Comparison of ENCODE assay signal across 17 cellular contexts in the genomic region with DNA sequence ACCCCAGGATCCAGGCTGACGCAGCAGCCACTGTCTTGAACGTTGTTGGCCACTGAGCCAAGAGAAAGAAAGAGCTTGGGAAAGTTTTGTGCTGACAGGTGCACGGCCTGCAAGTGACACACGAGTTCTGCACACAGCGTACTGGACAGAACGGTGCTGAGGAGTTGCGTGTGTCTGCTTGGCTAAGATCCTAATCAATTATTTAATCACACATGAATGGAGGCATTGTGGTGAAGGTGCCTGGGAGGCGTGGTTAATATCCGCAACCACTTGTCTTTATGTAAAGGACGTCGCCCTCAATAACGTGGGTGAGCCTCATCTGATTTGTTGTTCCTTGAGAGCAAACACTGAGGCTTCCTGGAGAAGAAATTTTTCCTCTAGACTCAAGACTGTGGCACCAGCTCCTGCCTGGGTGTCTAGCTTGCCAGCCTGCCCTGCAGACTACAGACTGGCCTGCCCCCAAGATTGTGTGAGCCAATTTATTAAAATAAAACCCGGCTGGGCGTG. TPM values are rescaled to one million over a fixed set of nuclear protein-coding genes. Genes with fewer than 3 reads are reported as not detected.
DNase-seq lines count a peak whose midpoint lies in the region; ATAC-seq and TF ChIP-seq lines count a peak whose summit lies in the region.
"Had no signal": no experiment of that assay in that cellular context is flagged by ENCODE, and none has a peak within 500 bp of the region (broad histone marks: within the 10 kb centered on the region; RNA-seq: fewer than 3 reads in every experiment).

No MANE protein-coding gene starts in this region.

- no peak overlapping the region for H3K56ac ChIP-seq in IMR-90 (ENCODE audit: extremely low read depth, insufficient read depth, low read length)

- H3K14ac ChIP-seq in IMR-90 (replicated peaks; ENCODE audit: low read depth, low read length) = no peak overlapping the region

- H3K4me2 ChIP-seq in IMR-90 (ENCODE audit: low read depth, low read length) = no peak overlapping the region
- H3K4me2 ChIP-seq: BLaER1 had no signal

- 80% methylated on average over 2 of the region's 14 CpGs; no CpG with 5 or more reads in 1 of the 2 experiments for WGBS in IMR-90 (ENCODE audit: extremely low coverage in 2 of 2, insufficient read length in 1 of 2), 2 experiments
- 46% methylated on average over 14 of the region's 14 CpGs for WGBS in prostate gland

- no peaks in the 10 kb centered on the region for H3K27me3 ChIP-seq in IMR-90 (ENCODE audit: control insufficient read depth, insufficient read depth, low read length)
- H3K27me3 ChIP-seq in prostate gland (replicated peaks; ENCODE audit: insufficient read depth) = no peaks in the 10 kb centered on the region
- H3K27me3 ChIP-seq: BLaER1, MG63 had no signal

- BruUV-seq in IMR-90 (replicated peaks; lab: Mats Ljungman, UMichigan) = no TSS peak

- H3K27me3 Mint-ChIP-seq in naive thymus-derived CD8-positive, alpha-beta T cell = no peaks in the 10 kb centered on the region
- H3K27me3 Mint-ChIP-seq: activated T-helper 17 cell treated with anti-CD3 and anti-CD28 coated beads, Interleukin-2, amount 50 U/mL, for 72 hours had no signal

- no peaks in the 10 kb centered on the region for H4K20me1 ChIP-seq in IMR-90 (ENCODE audit: insufficient read depth, low read length)
- H4K20me1 ChIP-seq: BLaER1 had no signal

- no peaks in the 10 kb centered on the region for H3K36me3 Mint-ChIP-seq in naive thymus-derived CD8-positive, alpha-beta T cell
- H3K36me3 Mint-ChIP-seq: natural killer cell had no signal

- TF ChIP-seq CTCF in IMR-90 (conservative IDR thresholded peaks at IDR 0.05; ENCODE audit: low read depth, low read length) = no peak
- TF ChIP-seq CTCF in prostate gland (IDR thresholded peaks at IDR 0.05) = no peak

- H3K4me1 Mint-ChIP-seq in naive thymus-derived CD8-positive, alpha-beta T cell = peaks cover 12 to 31% (median 27%) of the 10 kb centered on the region in 4 donors

- H3K4me3 ChIP-seq in IMR-90 (ENCODE audit: insufficient read depth, low read depth, low read length) = no peak overlapping the region
- H3K4me3 ChIP-seq in prostate gland = no peak overlapping the region
- H3K4me3 ChIP-seq: BLaER1, MG63 had no signal

- no peak overlapping the region for H3K9ac ChIP-seq in IMR-90 (ENCODE audit: low read depth, low read length)
- H3K9ac ChIP-seq: BLaER1 had no signal

- H3K18ac ChIP-seq in IMR-90 (ENCODE audit: low read depth, low read length) = no peak overlapping the region

- no peaks in the 10 kb centered on the region for H3K9me3 Mint-ChIP-seq in naive thymus-derived CD8-positive, alpha-beta T cell
- H3K9me3 Mint-ChIP-seq: activated T-helper 17 cell treated with anti-CD3 and anti-CD28 coated beads, Interleukin-2, amount 50 U/mL, for 72 hours; natural killer cell had no signal

- no peak overlapping the region for H2BK15ac ChIP-seq in IMR-90 (ENCODE audit: low read depth, low read length)

- no peak overlapping the region for H3K4me3 Mint-ChIP-seq in naive thymus-derived CD8-positive, alpha-beta T cell
- H3K4me3 Mint-ChIP-seq: activated T-helper 17 cell treated with anti-CD3 and anti-CD28 coated beads, Interleukin-2, amount 50 U/mL, for 72 hours; natural killer cell had no signal

- H2BK120ac ChIP-seq in IMR-90 (ENCODE audit: low read depth, low read length) = no peak overlapping the region

- dilution Hi-C loops in IMR-90 (cut with HindIII; ENCODE audit: low sequenced_read_pairs, unreplicated experiment) = no loop called here

- no peak overlapping the region for H2AK9ac ChIP-seq in IMR-90 (replicated peaks; ENCODE audit: low read depth, low read length, poor library complexity)

- no peak overlapping the region for H2BK5ac ChIP-seq in IMR-90 (ENCODE audit: low read depth, low read length, poor library complexity, severe bottlenecking)

- intact Hi-C loops in IMR-90 (cut with micrococcal nuclease) (loop anchor here (5.0 to 10.0 kb wide), 2 partner anchors 188 to 574 kb away; no protein-coding TSS in a partner anchor), prostate gland (cut with DNase I) (loop anchor here (10.0 kb wide), 1 partner anchor 294 kb away; no protein-coding TSS in a partner anchor)

- no peak overlapping the region for H2BK20ac ChIP-seq in IMR-90 (ENCODE audit: low read depth, low read length)

- DNase-seq in IMR-90 (no peak), NCI-H2196 treated with DMSO at 0.1 percent for 48 hours (lab: John Stamatoyannopoulos, UW; ENCODE audit: unreplicated experiment) (peak; percentile 84), epithelial cell of prostate (ENCODE audit: low read depth, low spot score) (peak; percentile 75), prostate gland (ENCODE audit: low spot score) (peak; percentile 89), middle frontal gyrus (ENCODE audit: extremely low spot score, low spot score) (no peak)
- no peak for DNase-seq in naive thymus-derived CD8-positive, alpha-beta T cell
- no peak for DNase-seq in activated effector memory CD4-positive, alpha-beta T cell treated with anti-CD3 and anti-CD28 coated beads, Interleukin-2, amount 50 U/mL, for 16 hours
- no peak for DNase-seq in stimulated activated CD4-positive, alpha-beta T cell treated with anti-CD3 and anti-CD28 coated beads, Interleukin-2, amount 100 ng/mL, for 24 hours
- DNase-seq: activated CD4-positive, alpha-beta T cell treated with anti-CD3 and anti-CD28 coated beads, Interleukin-2, amount 50 U/mL, for 4 hours; GF-D8; MG63; natural killer cell; NCI-H510A treated with DMSO at 0.1 percent for 48 hours; T-helper 9 cell had no signal

- in situ Hi-C loops in IMR-90 (cut with MboI; ENCODE audit: low sequenced_read_pairs) = loop anchor here (25.0 kb wide), 2 partner anchors 1777 to 1902 kb away; no protein-coding TSS in a partner anchor

- H2AFZ ChIP-seq in IMR-90 (replicated peaks; ENCODE audit: low read length, poor library complexity) = no peak overlapping the region

- POLR2A ChIA-PET in IMR-90 (lab: Charles Lee; ENCODE audit: unreplicated experiment) = no interaction called here
- POLR2A ChIA-PET in naive thymus-derived CD8-positive, alpha-beta T cell (lab: Charles Lee) = no interaction called here

- H3K27ac ChIP-seq in IMR-90 (ENCODE audit: insufficient read depth, low read length) (no peak overlapping the region), epithelial cell of prostate (peak overlapping the region; percentile 49), prostate gland (peak overlapping the region; percentile 23 to 29)
- H3K27ac ChIP-seq: BLaER1 had no signal

- no peak for ATAC-seq in IMR-90 (ENCODE audit: low read depth)
- ATAC-seq in naive thymus-derived CD8-positive, alpha-beta T cell = no peak
- ATAC-seq: activated T-helper 17 cell treated with anti-CD3 and anti-CD28 coated beads, Interleukin-2, amount 50 U/mL, for 72 hours; natural killer cell; sciatic nerve had no signal

- no peak overlapping the region for H3K4ac ChIP-seq in IMR-90 (ENCODE audit: low read depth, low read length)

- no peak for TF ChIP-seq RAD21 in IMR-90 (IDR thresholded peaks at IDR 0.05; ENCODE audit: low read length)

- H3K36me3 ChIP-seq in IMR-90 (ENCODE audit: control insufficient read depth, insufficient read depth, low read length) = no peaks in the 10 kb centered on the region
- H3K36me3 ChIP-seq in prostate gland = no peaks in the 10 kb centered on the region
- H3K36me3 ChIP-seq: MG63 had no signal

- H4K5ac ChIP-seq in IMR-90 (ENCODE audit: low read depth, low read length) = no peak overlapping the region

- H3K9me3 ChIP-seq in IMR-90 (ENCODE audit: control insufficient read depth, insufficient read depth, low read length) = no peaks in the 10 kb centered on the region
- H3K9me3 ChIP-seq in prostate gland = no peaks in the 10 kb centered on the region
- H3K9me3 ChIP-seq: BLaER1, MG63 had no signal

- CTCF ChIA-PET in IMR-90 (lab: Yijun Ruan, JAX) = no interaction called here

- peaks cover 0 to 5% of the 10 kb centered on the region in 2 experiments; a peak in 1 of 4 replicates for H3K79me1 ChIP-seq in IMR-90 (ENCODE audit: low read depth in 1 of 2, low read length in 2 of 2)

- H2AK5ac ChIP-seq in IMR-90 (ENCODE audit: low read depth, low read length) = peak overlapping the region; percentile 43; the same call in 1 of the 2 replicates

- no peak for TF ChIP-seq POLR2A in IMR-90 (IDR thresholded peaks at IDR 0.05; ENCODE audit: low read depth, low read length)
- no peak for TF ChIP-seq POLR2A in prostate gland (IDR thresholded peaks at IDR 0.05)

- H3K27ac Mint-ChIP-seq in naive thymus-derived CD8-positive, alpha-beta T cell = peak overlapping the region in 2 of 10 donors; percentile 17 to 29
- H3K27ac Mint-ChIP-seq: activated T-helper 17 cell treated with anti-CD3 and anti-CD28 coated beads, Interleukin-2, amount 50 U/mL, for 72 hours; natural killer cell had no signal

- H4K91ac ChIP-seq in IMR-90 (ENCODE audit: insufficient read depth, low read depth, low read length) = no peak overlapping the region

- peaks cover 6% of the 10 kb centered on the region; the same call in 1 of the 2 replicates for H3K9me1 ChIP-seq in IMR-90 (ENCODE audit: insufficient read depth, low read length)

- H3K4me1 ChIP-seq in IMR-90 (ENCODE audit: control insufficient read depth, insufficient read depth, low read length) = peaks cover 13% of the 10 kb centered on the region
- no peaks in the 10 kb centered on the region for H3K4me1 ChIP-seq in prostate gland (replicated peaks)

- H4K8ac ChIP-seq in IMR-90 (ENCODE audit: low read depth in 2 of 2, low read length in 2 of 2) = no peak overlapping the region

- H3K23ac ChIP-seq in IMR-90 (ENCODE audit: low read depth, low read length) = no peak overlapping the region

TF ChIP-seq in IMR-90, 13 proteins besides CTCF, POLR2A, EP300 and RAD21 (continues in another document):
- TF ChIP-seq, protein P1, sequence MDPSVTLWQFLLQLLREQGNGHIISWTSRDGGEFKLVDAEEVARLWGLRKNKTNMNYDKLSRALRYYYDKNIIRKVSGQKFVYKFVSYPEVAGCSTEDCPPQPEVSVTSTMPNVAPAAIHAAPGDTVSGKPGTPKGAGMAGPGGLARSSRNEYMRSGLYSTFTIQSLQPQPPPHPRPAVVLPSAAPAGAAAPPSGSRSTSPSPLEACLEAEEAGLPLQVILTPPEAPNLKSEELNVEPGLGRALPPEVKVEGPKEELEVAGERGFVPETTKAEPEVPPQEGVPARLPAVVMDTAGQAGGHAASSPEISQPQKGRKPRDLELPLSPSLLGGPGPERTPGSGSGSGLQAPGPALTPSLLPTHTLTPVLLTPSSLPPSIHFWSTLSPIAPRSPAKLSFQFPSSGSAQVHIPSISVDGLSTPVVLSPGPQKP (IDR thresholded peaks at IDR 0.05; ENCODE audit: borderline replicate concordance, low read depth, low read length) = no peak
- TF ChIP-seq NFE2L2 (IDR thresholded peaks at IDR 0.05; ENCODE audit: low read depth, low read length) = no peak
- TF ChIP-seq MXI1 (IDR thresholded peaks at IDR 0.05; ENCODE audit: borderline replicate concordance, low read depth, low read length) = no peak
- no peak for TF ChIP-seq RFX5 (IDR thresholded peaks at IDR 0.05; ENCODE audit: low read depth, low read length)

RNA-seq across cellular contexts. Expression of gene GNA12, which starts 16.6 kb away (rescaled TPM):
- total RNA-seq in IMR-90 (2012; rRNA removed) (14.3 and 14.4 TPM in 2 replicates), prostate gland (100 to 1,000 TPM in 1 of 2 donors, 10 to 100 TPM in 1; 22.6 to 102 TPM)
- 89.0 and 93.9 TPM in 2 replicates for polyA plus RNA-seq in IMR-90 (2012; rRNA removed)
- polyA plus RNA-seq in IMR-90 (2012; cell fraction: cytosol; rRNA removed) = 41.2 and 78.7 TPM in 2 replicates
- polyA plus RNA-seq in IMR-90 (2012; cell fraction: nucleus; rRNA removed; ENCODE audit: low replicate concordance) = 60.2 and 62.3 TPM in 2 replicates
- total RNA-seq in naive thymus-derived CD8-positive, alpha-beta T cell = 10 to 100 TPM; 18.7 to 21.4 TPM
- 10 to 100 TPM in 1 of 3 donors, 1 to 10 TPM in 2; 4.6 to 13.7 (median 8.5) TPM for polyA plus RNA-seq in naive thymus-derived CD8-positive, alpha-beta T cell

Comparison
In these comparisons a context has a peak if more than half of its experiments do, and no peak if none do; other contexts are left out.
1. DNase-seq: peak in NCI-H2196 treated with DMSO at 0.1 percent for 48 hours (single experiment), epithelial cell of prostate (single experiment) and prostate gland (single experiment); none in IMR-90 (single experiment), naive thymus-derived CD8-positive, alpha-beta T cell (0 of 10), middle frontal gyrus (single experiment), activated effector memory CD4-positive, alpha-beta T cell treated with anti-CD3 and anti-CD28 coated beads, Interleukin-2, amount 50 U/mL, for 16 hours (single experiment) and stimulated activated CD4-positive, alpha-beta T cell treated with anti-CD3 and anti-CD28 coated beads, Interleukin-2, amount 100 ng/mL, for 24 hours (0 of 2).